In genomic region chr19:1279782-1280341, GRCh38 we compare ENCODE assay signal across 8 cellular contexts. TPM values are rescaled to one million over a fixed set of nuclear protein-coding genes. Genes with fewer than 3 reads are reported as not detected.
A peak's percentile ranks its signal among the peaks of the same experiment; 100 is the strongest.
DNase-seq lines count a peak whose midpoint lies in the region; ATAC-seq and TF ChIP-seq lines count a peak whose summit lies in the region.

No MANE protein-coding gene starts in this region.

- intact Hi-C loops in activated naive CD4-positive, alpha-beta T cell treated with anti-CD3 and anti-CD28 coated beads for 36 hours (cut with micrococcal nuclease): loop anchor here (1.0 to 10.0 kb wide), 4 partner anchors 77 to 315 kb away; partner anchors contain the start of genes ADAMTSL5 and MBD3
- intact Hi-C loops in ovary (cut with DNase I) (loop anchor here in 3 of 4 donors (10.0 kb wide), 3 partner anchors 55 to 165 kb away; partner anchors contain the start of gene NDUFS7 (in 1 of the 3)), vagina (cut with DNase I) (loop anchor here (10.0 kb wide), 2 partner anchors 105 to 165 kb away; partner anchors contain the start of gene NDUFS7)

- peak overlapping the region in 1 of 4 donors; percentile 19 for H3K27ac ChIP-seq in gastroesophageal sphincter
- H3K27ac ChIP-seq in ovary: no peak overlapping the region
- H3K27ac ChIP-seq in vagina: no peak overlapping the region

- peaks cover 19% of the 10 kb centered on the region for H3K4me1 Mint-ChIP-seq in activated naive CD4-positive, alpha-beta T cell treated with anti-CD3 and anti-CD28 coated beads for 36 hours (ENCODE audit: low read depth)

- WGBS in gastroesophageal sphincter (ENCODE audit: low coverage in 1 of 2), 2 donors: 43 to 100% methylated on average over 1 to 2 of the region's 10 CpGs
- 27 to 30% (median 27%) methylated on average over 10 of the region's 10 CpGs for WGBS in ovary, 3 donors

- peak; percentile 93 for DNase-seq in ELF-1 (ENCODE audit: low read depth, low spot score)
- peak; percentile 57 for DNase-seq in MG63
- DNase-seq in SK-MEL-5 (ENCODE audit: low read depth, low spot score): peak; percentile 77
- peak; percentile 85 for DNase-seq in activated naive CD4-positive, alpha-beta T cell treated with anti-CD3 and anti-CD28 coated beads for 36 hours
- DNase-seq in ovary: peak; percentile 74 to 90 (median 85)
- no peak for DNase-seq in vagina (ENCODE audit: extremely low spot score in 2 of 2)

- no peaks in the 10 kb centered on the region for H3K9me3 Mint-ChIP-seq in activated naive CD4-positive, alpha-beta T cell treated with anti-CD3 and anti-CD28 coated beads for 36 hours

- TF ChIP-seq POLR2A in gastroesophageal sphincter (IDR thresholded peaks at IDR 0.05) (no peak), ovary (IDR thresholded peaks at IDR 0.05) (no peak), vagina (IDR thresholded peaks at IDR 0.05) (no peak)

- CTCF ChIA-PET in activated naive CD4-positive, alpha-beta T cell treated with anti-CD3 and anti-CD28 coated beads for 36 hours (lab: Charles Lee): interaction anchor here (0.6 to 1.9 kb wide), 8 partner anchors 19 to 327 kb away, joined by 3 to 4 read pairs (median 3); no protein-coding TSS in a partner anchor

- H3K27me3 Mint-ChIP-seq in activated naive CD4-positive, alpha-beta T cell treated with anti-CD3 and anti-CD28 coated beads for 36 hours (ENCODE audit: low read depth): peaks cover 7% of the 10 kb centered on the region

- H3K9me3 ChIP-seq in MG63 (no peaks in the 10 kb centered on the region), gastroesophageal sphincter (no peaks in the 10 kb centered on the region), ovary (no peaks in the 10 kb centered on the region), vagina (no peaks in the 10 kb centered on the region)

- H3K4me1 ChIP-seq in gastroesophageal sphincter (peaks cover 0 to 31% (median 11%) of the 10 kb centered on the region in 3 donors), ovary (ENCODE audit: insufficient read depth) (peaks cover 5% of the 10 kb centered on the region), vagina (peaks cover 16% of the 10 kb centered on the region)

- no peak overlapping the region for H3K27ac Mint-ChIP-seq in activated naive CD4-positive, alpha-beta T cell treated with anti-CD3 and anti-CD28 coated beads for 36 hours

- H3K36me3 ChIP-seq in MG63 (peaks cover 6% of the 10 kb centered on the region), gastroesophageal sphincter (peaks cover 0 to 32% of the 10 kb centered on the region in 2 donors), ovary (no peaks in the 10 kb centered on the region), vagina (peaks cover 0 to 22% of the 10 kb centered on the region in 2 donors)

- no peak for TF ChIP-seq EP300 in gastroesophageal sphincter (IDR thresholded peaks at IDR 0.05)
- TF ChIP-seq EP300 in ovary (IDR thresholded peaks at IDR 0.05): no peak

- peaks cover 24% of the 10 kb centered on the region for H3K36me3 Mint-ChIP-seq in activated naive CD4-positive, alpha-beta T cell treated with anti-CD3 and anti-CD28 coated beads for 36 hours (ENCODE audit: low read depth)

- ATAC-seq in gastroesophageal sphincter: peak; percentile 17
- ATAC-seq in GM18498 (IDR thresholded peaks at IDR 0.05; ENCODE audit: unreplicated experiment): no peak

- H3K27me3 ChIP-seq in MG63 (peaks cover under 1% of the 10 kb centered on the region; the same call in 1 of the 2 replicates), gastroesophageal sphincter (peaks cover 23% of the 10 kb centered on the region), ovary (no peaks in the 10 kb centered on the region), vagina (no peaks in the 10 kb centered on the region)

- TF ChIP-seq CTCF in gastroesophageal sphincter (IDR thresholded peaks at IDR 0.05) (peak in 3 of 4 experiments; percentile 92 to 94 (median 94)), ovary (IDR thresholded peaks at IDR 0.05) (peak; percentile 85 to 95 (median 90)), vagina (IDR thresholded peaks at IDR 0.05) (peak; percentile 80 to 90 (median 85))

- no peak overlapping the region for H3K4me3 Mint-ChIP-seq in activated naive CD4-positive, alpha-beta T cell treated with anti-CD3 and anti-CD28 coated beads for 36 hours

- no peak overlapping the region for H3K4me3 ChIP-seq in MG63
- no peak overlapping the region for H3K4me3 ChIP-seq in gastroesophageal sphincter
- H3K4me3 ChIP-seq in ovary: no peak overlapping the region
- H3K4me3 ChIP-seq in vagina: no peak overlapping the region

- in situ Hi-C loops in SK-MEL-5 (cut with HindIII; ENCODE audit: low pct_unique_long_range_greater_than_20kb, low sequenced_read_pairs): no loop called here

RNA-seq across cellular contexts. Expression of gene FAM174C, which starts 4.5 kb away (rescaled TPM):
- total RNA-seq in MG63 (2014; rRNA removed; shearing (Covaris generic); ENCODE audit: low replicate concordance): 32.2 and 57.2 TPM in 2 replicates
- total RNA-seq in SK-MEL-5 (2014; rRNA removed; shearing (Covaris generic)): 81.1 and 89.7 TPM in 2 replicates
- polyA plus RNA-seq in SK-MEL-5 (2015; cell fraction: cytosol; rRNA removed): 217 and 296 TPM in 2 replicates
- 35.9 and 85.1 TPM in 2 replicates for polyA plus RNA-seq in SK-MEL-5 (2015; cell fraction: nucleus; rRNA removed)
- total RNA-seq in activated naive CD4-positive, alpha-beta T cell treated with anti-CD3 and anti-CD28 coated beads for 36 hours: 10 to 100 TPM; 62.8 to 65.3 TPM
- total RNA-seq in gastroesophageal sphincter (10 to 100 TPM; 14.2 to 42.2 (median 21.8) TPM), ovary (10 to 100 TPM; 21.7 to 72.5 (median 26.7) TPM), vagina (64.8 TPM)
- polyA plus RNA-seq in ovary: 10 to 100 TPM in 1 of 2 donors, under 1 TPM in 1; 0.30 to 35.2 TPM

RNA-seq across cellular contexts. Expression of gene EFNA2, which starts 5.8 kb away (rescaled TPM):
- 0.76 TPM in 1 of 2 replicates, not detected in the other for total RNA-seq in MG63 (2014; rRNA removed; shearing (Covaris generic); ENCODE audit: low replicate concordance)
- total RNA-seq in SK-MEL-5 (2014; rRNA removed; shearing (Covaris generic)): 0.37 and 1.5 TPM in 2 replicates
- polyA plus RNA-seq in SK-MEL-5 (2015; cell fraction: cytosol; rRNA removed): 3.6 and 5.6 TPM in 2 replicates
- not detected in 2 replicates for polyA plus RNA-seq in SK-MEL-5 (2015; cell fraction: nucleus; rRNA removed)
- total RNA-seq in activated naive CD4-positive, alpha-beta T cell treated with anti-CD3 and anti-CD28 coated beads for 36 hours: not detected
- total RNA-seq in gastroesophageal sphincter (not detected), ovary (not detected), vagina (not detected)
- under 1 TPM in 1 of 2 donors, not detected in 1; 0.11 TPM for polyA plus RNA-seq in ovary

RNA-seq across cellular contexts. Expression of gene CIRBP, which starts 10.7 kb away (rescaled TPM):
- 64.1 and 68.5 TPM in 2 replicates for total RNA-seq in MG63 (2014; rRNA removed; shearing (Covaris generic); ENCODE audit: low replicate concordance)
- total RNA-seq in SK-MEL-5 (2014; rRNA removed; shearing (Covaris generic)): 93.9 and 95.0 TPM in 2 replicates
- polyA plus RNA-seq in SK-MEL-5 (2015; cell fraction: cytosol; rRNA removed): 126 and 167 TPM in 2 replicates
- 705 and 795 TPM in 2 replicates for polyA plus RNA-seq in SK-MEL-5 (2015; cell fraction: nucleus; rRNA removed)
- 100 to 1,000 TPM; 167 to 183 TPM for total RNA-seq in activated naive CD4-positive, alpha-beta T cell treated with anti-CD3 and anti-CD28 coated beads for 36 hours
- total RNA-seq in gastroesophageal sphincter (100 to 1,000 TPM; 350 to 708 (median 559) TPM), ovary (100 to 1,000 TPM; 602 to 917 (median 855) TPM), vagina (192 TPM)
- 1,000 to 10,000 TPM in 1 of 2 donors, 100 to 1,000 TPM in 1; 610 to 1,254 TPM for polyA plus RNA-seq in ovary

RNA-seq across cellular contexts. Expression of gene MIDN, which starts 31.5 kb away (rescaled TPM):
- 4.6 and 5.7 TPM in 2 replicates for total RNA-seq in MG63 (2014; rRNA removed; shearing (Covaris generic); ENCODE audit: low replicate concordance)
- 4.6 and 8.8 TPM in 2 replicates for total RNA-seq in SK-MEL-5 (2014; rRNA removed; shearing (Covaris generic))
- 59.8 and 82.0 TPM in 2 replicates for polyA plus RNA-seq in SK-MEL-5 (2015; cell fraction: cytosol; rRNA removed)
- polyA plus RNA-seq in SK-MEL-5 (2015; cell fraction: nucleus; rRNA removed): 118 and 124 TPM in 2 replicates
- 10 to 100 TPM; 50.1 to 52.9 TPM for total RNA-seq in activated naive CD4-positive, alpha-beta T cell treated with anti-CD3 and anti-CD28 coated beads for 36 hours
- total RNA-seq in gastroesophageal sphincter (10 to 100 TPM; 20.0 to 40.1 (median 24.2) TPM), ovary (100 to 1,000 TPM in 5 of 7 donors, 10 to 100 TPM in 2; 44.9 to 261 (median 107) TPM), vagina (170 TPM)
- polyA plus RNA-seq in ovary: 10 to 100 TPM; 10.1 to 26.7 TPM

RNA-seq across cellular contexts. Expression of gene ATP5F1D, which starts 38.3 kb away (rescaled TPM):
- 29.4 and 33.8 TPM in 2 replicates for total RNA-seq in MG63 (2014; rRNA removed; shearing (Covaris generic); ENCODE audit: low replicate concordance)
- total RNA-seq in SK-MEL-5 (2014; rRNA removed; shearing (Covaris generic)): 30.3 and 36.6 TPM in 2 replicates
- 354 and 362 TPM in 2 replicates for polyA plus RNA-seq in SK-MEL-5 (2015; cell fraction: cytosol; rRNA removed)
- 82.5 and 99.9 TPM in 2 replicates for polyA plus RNA-seq in SK-MEL-5 (2015; cell fraction: nucleus; rRNA removed)
- 100 to 1,000 TPM; 153 TPM for total RNA-seq in activated naive CD4-positive, alpha-beta T cell treated with anti-CD3 and anti-CD28 coated beads for 36 hours
- total RNA-seq in gastroesophageal sphincter (100 to 1,000 TPM in 1 of 4 donors, 10 to 100 TPM in 3; 62.3 to 116 (median 84.1) TPM), ovary (100 to 1,000 TPM in 6 of 7 donors, 10 to 100 TPM in 1; 71.9 to 218 (median 148) TPM), vagina (154 TPM)
- polyA plus RNA-seq in ovary: 100 to 1,000 TPM in 1 of 2 donors, 1 to 10 TPM in 1; 1.3 to 110 TPM

Comparison
In these comparisons a context has a peak if more than half of its experiments do, and no peak if none do; other contexts are left out.
1. DNase-seq: peak in ELF-1 (single experiment), MG63 (single experiment), SK-MEL-5 (single experiment), activated naive CD4-positive, alpha-beta T cell treated with anti-CD3 and anti-CD28 coated beads for 36 hours (single experiment) and ovary (5 of 5); none in vagina (0 of 2).
2. Peak in every context shown above with its lines, with median percentiles within 50 percentile points of each other: CTCF ChIP-seq.